In genomic region chr4:4726051-4726450, GRCh38 we compare ENCODE assay signal across 11 cellular contexts.
DNase-seq lines count a peak whose midpoint lies in the region; ATAC-seq, FAIRE-seq and TF ChIP-seq lines count a peak whose summit lies in the region.
"Had no signal": no experiment of that assay in that cellular context is flagged by ENCODE, and none has a peak within 500 bp of the region (broad histone marks: within the 10 kb centered on the region; RNA-seq: fewer than 3 reads in every experiment).

No MANE protein-coding gene starts in this region.

- CTCF ChIA-PET in GM12878 (lab: Yijun Ruan, JAX) = no interaction called here
- CTCF ChIA-PET in CD8-positive, alpha-beta T cell (lab: Charles Lee) = interaction anchor here (1.0 kb wide), 1 partner anchor 33 kb away, joined by 3 read pairs; no protein-coding TSS in a partner anchor

- H3K9ac ChIP-seq in GM12878 (ENCODE audit: control insufficient read depth, insufficient read depth, low read length) = no peak overlapping the region

- H3K9me3 Mint-ChIP-seq in neural crest cell = peaks cover 17% of the 10 kb centered on the region
- H3K9me3 Mint-ChIP-seq in CD8-positive, alpha-beta T cell = peaks cover 42% of the 10 kb centered on the region

- no peak for FAIRE-seq in GM12878 (lab: Jason Lieb, UNC)

- TF ChIP-seq CTCF in GM12878 (IDR thresholded peaks at IDR 0.05 in 2 of 3, conservative IDR thresholded peaks at IDR 0.05 in 1 of 3; ENCODE audit: control insufficient read depth in 2 of 3, extremely low read depth in 1 of 3, insufficient read depth in 1 of 3, low read depth in 3 of 3, low read length in 3 of 3) = peak in 2 of 3 experiments; percentile 26 to 38; a peak in 3 of 6 replicates
- TF ChIP-seq CTCF in neural crest cell (conservative IDR thresholded peaks at IDR 0.05) = peak; percentile 52
- no peak for TF ChIP-seq CTCF in CD8-positive, alpha-beta T cell (IDR thresholded peaks at IDR 0.05)

- H2AFZ ChIP-seq in GM12878 (ENCODE audit: control insufficient read depth, low read depth, low read length) = no peak overlapping the region

- H3K4me1 Mint-ChIP-seq in neural crest cell = no peaks in the 10 kb centered on the region
- H3K4me1 Mint-ChIP-seq in CD8-positive, alpha-beta T cell (ENCODE audit: low read depth) = no peaks in the 10 kb centered on the region

- intact Hi-C loops in GM12878 (cut with micrococcal nuclease; ENCODE audit: unreplicated experiment) = no loop called here
- intact Hi-C loops in CD8-positive, alpha-beta T cell (cut with DNase I, micrococcal nuclease) = no loop called here

- no peak for ATAC-seq in GM12878
- ATAC-seq in CD8-positive, alpha-beta T cell = no peak
- ATAC-seq in HG02763 (IDR thresholded peaks at IDR 0.05; ENCODE audit: unreplicated experiment) = no peak
- ATAC-seq: effector memory CD8-positive, alpha-beta T cell; psoas muscle had no signal

- no peak for TF ChIP-seq EP300 in GM12878 (IDR thresholded peaks at IDR 0.05; ENCODE audit: borderline replicate concordance in 1 of 2, control insufficient read depth in 1 of 2, low read depth in 2 of 2, low read length in 2 of 2)

- no peaks in the 10 kb centered on the region for H3K27me3 ChIP-seq in GM12878 (replicated peaks in 1 of 2; ENCODE audit: control insufficient read depth in 2 of 2, insufficient read depth in 2 of 2, low read length in 1 of 2)
- no peaks in the 10 kb centered on the region for H3K27me3 ChIP-seq in CD8-positive, alpha-beta T cell (ENCODE audit: insufficient read depth, low read length)
- H3K27me3 ChIP-seq: Peyer's patch had no signal

- no peaks in the 10 kb centered on the region for H4K20me1 ChIP-seq in GM12878 (ENCODE audit: control insufficient read depth, insufficient read depth)

- H3K27ac ChIP-seq in GM12878 (ENCODE audit: control insufficient read depth, insufficient read depth) = no peak overlapping the region
- H3K27ac ChIP-seq in CD8-positive, alpha-beta T cell (ENCODE audit: low read depth, low read length) = no peak overlapping the region
- H3K27ac ChIP-seq: Peyer's patch, psoas muscle had no signal

- H3K36me3 ChIP-seq in GM12878 (ENCODE audit: control insufficient read depth in 2 of 2, insufficient read depth in 2 of 2, low read length in 1 of 2) = no peaks in the 10 kb centered on the region
- no peaks in the 10 kb centered on the region for H3K36me3 ChIP-seq in CD8-positive, alpha-beta T cell (ENCODE audit: insufficient read depth, low read length)
- H3K36me3 ChIP-seq: Peyer's patch had no signal

- no peaks in the 10 kb centered on the region for H3K27me3 Mint-ChIP-seq in neural crest cell (ENCODE audit: low read depth)
- no peaks in the 10 kb centered on the region for H3K27me3 Mint-ChIP-seq in CD8-positive, alpha-beta T cell (ENCODE audit: low read depth)
- H3K27me3 Mint-ChIP-seq: effector memory CD8-positive, alpha-beta T cell had no signal

- RAD21 ChIA-PET in GM12878 (lab: Charles Lee; ENCODE audit: unreplicated experiment) = no interaction called here

- peaks cover 20% of the 10 kb centered on the region for H3K36me3 Mint-ChIP-seq in neural crest cell (ENCODE audit: low read depth)
- H3K36me3 Mint-ChIP-seq in CD8-positive, alpha-beta T cell = peaks cover 18% of the 10 kb centered on the region

- no peaks in the 10 kb centered on the region for H3K4me1 ChIP-seq in GM12878 (ENCODE audit: control insufficient read depth, insufficient read depth, low read length)
- no peaks in the 10 kb centered on the region for H3K4me1 ChIP-seq in CD8-positive, alpha-beta T cell (ENCODE audit: insufficient read depth, low read length)
- H3K4me1 ChIP-seq: Peyer's patch, psoas muscle had no signal

- SMC1A ChIA-PET in GM12878 (lab: Charles Lee; ENCODE audit: uncharacterized antibody, unreplicated experiment) = no interaction called here

- 65% methylated on average over 2 of the region's 2 CpGs for WGBS in GM12878 (ENCODE audit: insufficient coverage, insufficient replicate concordance, low lambda C conversion rate, missing lambda C conversion rate)

- in situ Hi-C loops in GM12878 (cut with MboI) = no loop called here

- no peaks in the 10 kb centered on the region for H3K79me2 ChIP-seq in GM12878 (ENCODE audit: control insufficient read depth, insufficient read depth, low read length)

- peaks cover 6% of the 10 kb centered on the region; the same call in 1 of the 3 replicates for H3K9me3 ChIP-seq in GM12878 (replicated peaks; ENCODE audit: control insufficient read depth, insufficient read depth, low read length)
- H3K9me3 ChIP-seq in CD8-positive, alpha-beta T cell (ENCODE audit: low read length) = peaks cover 5% of the 10 kb centered on the region

- POLR2A ChIA-PET in GM12878 (lab: Charles Lee) = no interaction called here
- POLR2A ChIA-PET in CD8-positive, alpha-beta T cell (lab: Charles Lee) = no interaction called here

- no TSS peak for BruUV-seq in GM12878 (replicated peaks; lab: Mats Ljungman, UMichigan)

- no peak for TF ChIP-seq POLR2A in GM12878 (IDR thresholded peaks at IDR 0.05; ENCODE audit: low read depth, low read length)

- H3K4me3 Mint-ChIP-seq in neural crest cell = no peak overlapping the region
- H3K4me3 Mint-ChIP-seq in CD8-positive, alpha-beta T cell = no peak overlapping the region
- H3K4me3 Mint-ChIP-seq: effector memory CD8-positive, alpha-beta T cell had no signal

- no peak overlapping the region for H3K4me2 ChIP-seq in GM12878 (ENCODE audit: control insufficient read depth, insufficient read depth)

- DNase-seq in ELR (ENCODE audit: low read depth) = peak; percentile 13
- DNase-seq in HT1080 (ENCODE audit: low read depth) = peak; percentile 30
- no peak for DNase-seq in GM12878 (ENCODE audit: low read depth, low spot score)
- DNase-seq in neural crest cell (ENCODE audit: low read depth, low spot score) = no peak
- no peak for DNase-seq in CD8-positive, alpha-beta T cell
- DNase-seq in SKM-1 (lab: John Stamatoyannopoulos, UW; ENCODE audit: unreplicated experiment) = no peak
- DNase-seq: effector memory CD8-positive, alpha-beta T cell; NCI-H2081; Peyer's patch; psoas muscle had no signal

- H3K27ac Mint-ChIP-seq in neural crest cell (ENCODE audit: unreplicated experiment) = no peak overlapping the region
- no peak overlapping the region for H3K27ac Mint-ChIP-seq in CD8-positive, alpha-beta T cell
- H3K27ac Mint-ChIP-seq: effector memory CD8-positive, alpha-beta T cell had no signal

- H3K4me3 ChIP-seq in GM12878 = no peak overlapping the region
- no peak overlapping the region for H3K4me3 ChIP-seq in CD8-positive, alpha-beta T cell (ENCODE audit: low read depth, low read length)
- H3K4me3 ChIP-seq: Peyer's patch, psoas muscle had no signal

- no peak for TF ChIP-seq RAD21 in GM12878 (IDR thresholded peaks at IDR 0.05; ENCODE audit: insufficient read depth, low read depth, low read length)

TF ChIP-seq in GM12878, 131 proteins besides CTCF, POLR2A, EP300 and RAD21:
- TF ChIP-seq SREBF1 (IDR thresholded peaks at IDR 0.05; ENCODE audit: low read length) (no peak), ZZZ3 (IDR thresholded peaks at IDR 0.05; ENCODE audit: control insufficient read depth, insufficient read length, low read depth) (no peak), FOS (IDR thresholded peaks at IDR 0.05; ENCODE audit: borderline replicate concordance, extremely low read depth, insufficient read length) (no peak), CBX5 (IDR thresholded peaks at IDR 0.05; ENCODE audit: low read depth) (peak; percentile 96; the same call in 1 of the 2 replicates), ZNF622 (IDR thresholded peaks at IDR 0.05) (no peak), NFYA (IDR thresholded peaks at IDR 0.05; ENCODE audit: borderline replicate concordance, low read depth, low read length) (no peak), BHLHE40 (IDR thresholded peaks at IDR 0.05; ENCODE audit: borderline replicate concordance in 1 of 2, low read depth in 2 of 2, low read length in 1 of 2) (no peak)
- TF ChIP-seq, protein P1, sequence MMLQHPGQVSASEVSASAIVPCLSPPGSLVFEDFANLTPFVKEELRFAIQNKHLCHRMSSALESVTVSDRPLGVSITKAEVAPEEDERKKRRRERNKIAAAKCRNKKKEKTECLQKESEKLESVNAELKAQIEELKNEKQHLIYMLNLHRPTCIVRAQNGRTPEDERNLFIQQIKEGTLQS (IDR thresholded peaks at IDR 0.05; ENCODE audit: borderline replicate concordance, extremely low read depth, low read depth, low read length) = no peak

Comparison
In these comparisons a context has a peak if more than half of its experiments do, and no peak if none do; other contexts are left out.
1. DNase-seq: peak in ELR (single experiment) and HT1080 (single experiment); none in GM12878 (single experiment), neural crest cell (single experiment), CD8-positive, alpha-beta T cell (0 of 7) and SKM-1 (single experiment).